ENCODE assay signal across 20 cellular contexts in the genomic region with DNA sequence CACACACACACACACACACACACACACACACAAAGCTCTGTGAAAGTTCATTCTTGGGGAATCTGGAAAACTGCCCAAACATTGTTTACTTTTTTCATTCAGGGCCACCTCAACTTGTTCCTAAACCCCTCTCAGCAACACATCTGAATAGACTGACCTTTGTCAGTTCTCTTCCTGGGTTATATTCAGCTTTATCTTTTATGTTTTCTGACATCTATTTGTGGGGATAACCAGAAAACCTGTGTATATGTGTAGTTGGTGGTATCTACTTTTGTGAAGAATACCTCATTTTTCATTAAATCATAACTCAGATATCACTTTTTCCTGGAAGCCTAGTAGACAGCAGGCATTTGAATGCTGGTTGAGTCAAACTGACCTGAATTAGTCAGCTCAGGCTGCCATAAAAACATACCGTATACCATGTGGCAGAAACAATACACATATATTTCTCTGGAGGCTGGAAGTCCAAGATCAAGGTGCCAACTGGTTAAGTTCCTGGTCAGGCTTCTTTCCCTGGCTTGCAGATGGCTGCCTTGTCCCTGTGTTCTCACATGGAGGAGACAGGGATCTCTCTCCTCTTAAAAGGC. TPM values are rescaled to one million over a fixed set of nuclear protein-coding genes. Genes with fewer than 3 reads are reported as not detected.
DNase-seq lines count a peak whose midpoint lies in the region; ATAC-seq lines count a peak whose summit lies in the region.
"Had no signal": no experiment of that assay in that cellular context is flagged by ENCODE, and none has a peak within 500 bp of the region (broad histone marks: within the 10 kb centered on the region; RNA-seq: fewer than 3 reads in every experiment).

No MANE protein-coding gene starts in this region.

- peak overlapping the region; percentile 64 for H3K27ac Mint-ChIP-seq in activated CD4-positive, alpha-beta T cell treated with anti-CD3 and anti-CD28 coated beads, Interleukin-2, amount 10 ng/mL, durations not matched to agents 24 days and 14 days
- H3K27ac Mint-ChIP-seq in activated T-cell treated with anti-CD3 and anti-CD28 coated beads, Interleukin-2, amount 50 U/mL, for 72 hours: peak overlapping the region; percentile 85
- no peak overlapping the region for H3K27ac Mint-ChIP-seq in effector memory CD8-positive, alpha-beta T cell
- H3K27ac Mint-ChIP-seq: nephron, type B pancreatic cell had no signal

- no peak overlapping the region for H3K4me3 Mint-ChIP-seq in activated CD4-positive, alpha-beta T cell treated with anti-CD3 and anti-CD28 coated beads, Interleukin-2, amount 10 ng/mL, durations not matched to agents 24 days and 14 days
- peak overlapping the region; percentile 40 to 77 for H3K4me3 Mint-ChIP-seq in activated T-cell treated with anti-CD3 and anti-CD28 coated beads, Interleukin-2, amount 50 U/mL, for 72 hours
- H3K4me3 Mint-ChIP-seq in effector memory CD8-positive, alpha-beta T cell: no peak overlapping the region
- H3K4me3 Mint-ChIP-seq: nephron, type B pancreatic cell had no signal

- peaks cover 62% of the 10 kb centered on the region for H3K36me3 Mint-ChIP-seq in activated CD4-positive, alpha-beta T cell treated with anti-CD3 and anti-CD28 coated beads, Interleukin-2, amount 10 ng/mL, durations not matched to agents 24 days and 14 days (ENCODE audit: low read depth)
- H3K36me3 Mint-ChIP-seq in activated T-cell treated with anti-CD3 and anti-CD28 coated beads, Interleukin-2, amount 50 U/mL, for 72 hours (ENCODE audit: insufficient read depth in 2 of 2): peaks cover 36 to 74% of the 10 kb centered on the region in 2 donors
- H3K36me3 Mint-ChIP-seq in effector memory CD8-positive, alpha-beta T cell (ENCODE audit: insufficient read depth): no peaks in the 10 kb centered on the region
- H3K36me3 Mint-ChIP-seq: type B pancreatic cell had no signal

- peak; percentile 71 to 80 for ATAC-seq in activated T-cell treated with anti-CD3 and anti-CD28 coated beads, Interleukin-2, amount 50 U/mL, for 72 hours (replicated peaks in 1 of 2)
- ATAC-seq in effector memory CD8-positive, alpha-beta T cell (replicated peaks): no peak
- no peak for ATAC-seq in HG02798 (IDR thresholded peaks at IDR 0.05; ENCODE audit: poor library complexity, unreplicated experiment)
- ATAC-seq: left lung, Panc1, pancreas had no signal

- DNase-seq in activated CD4-positive, alpha-beta T cell treated with anti-CD3 and anti-CD28 coated beads, Interleukin-2, amount 10 ng/mL, durations not matched to agents 24 days and 14 days: no peak
- DNase-seq in activated CD4-positive, alpha-beta T cell treated with anti-CD3 and anti-CD28 coated beads, Interleukin-2, amount 50 U/mL, for 1 hour: no peak
- peak; percentile 21 for DNase-seq in NCI-H1105 (lab: John Stamatoyannopoulos, UW)
- DNase-seq in activated T-cell treated with anti-CD3 and anti-CD28 coated beads, Interleukin-2, amount 50 U/mL, for 72 hours: no peak
- DNase-seq in iris pigment epithelial cell (ENCODE audit: low read depth): peak; percentile 66
- DNase-seq in A172 (ENCODE audit: low spot score): no peak
- DNase-seq in effector memory CD8-positive, alpha-beta T cell: no peak
- DNase-seq: activated CD4-positive, alpha-beta T cell treated with anti-CD3 and anti-CD28 coated beads, Interleukin-2, amount 50 U/mL, for 4 hours; Calu3; head of caudate nucleus; left lung; NCI-H1694 treated with DMSO at 0.1 percent for 48 hours; NCI-H2227 treated with DMSO at 0.1 percent for 48 hours; pancreas; spleen; stimulated activated CD4-positive, alpha-beta T cell treated with anti-CD3 and anti-CD28 coated beads, Interleukin-4, amount 100 ng/mL, for 4 hours had no signal

- intact Hi-C loops in activated CD4-positive, alpha-beta T cell treated with anti-CD3 and anti-CD28 coated beads, Interleukin-2, amount 10 ng/mL, durations not matched to agents 24 days and 14 days (cut with micrococcal nuclease): loop anchor here (5.0 to 10.0 kb wide), 2 partner anchors 41 to 1399 kb away; no protein-coding TSS in a partner anchor

- no peaks in the 10 kb centered on the region for H3K27me3 Mint-ChIP-seq in activated CD4-positive, alpha-beta T cell treated with anti-CD3 and anti-CD28 coated beads, Interleukin-2, amount 10 ng/mL, durations not matched to agents 24 days and 14 days
- H3K27me3 Mint-ChIP-seq in activated T-cell treated with anti-CD3 and anti-CD28 coated beads, Interleukin-2, amount 50 U/mL, for 72 hours (ENCODE audit: low read depth): no peaks in the 10 kb centered on the region
- no peaks in the 10 kb centered on the region for H3K27me3 Mint-ChIP-seq in effector memory CD8-positive, alpha-beta T cell
- H3K27me3 Mint-ChIP-seq: type B pancreatic cell had no signal

- peaks cover 54% of the 10 kb centered on the region for H3K4me1 Mint-ChIP-seq in activated CD4-positive, alpha-beta T cell treated with anti-CD3 and anti-CD28 coated beads, Interleukin-2, amount 10 ng/mL, durations not matched to agents 24 days and 14 days
- H3K4me1 Mint-ChIP-seq in activated T-cell treated with anti-CD3 and anti-CD28 coated beads, Interleukin-2, amount 50 U/mL, for 72 hours (ENCODE audit: low read depth): peaks cover 56% of the 10 kb centered on the region
- peaks cover 40 to 60% of the 10 kb centered on the region in 2 donors for H3K4me1 Mint-ChIP-seq in effector memory CD8-positive, alpha-beta T cell (ENCODE audit: low read depth in 2 of 2)
- H3K4me1 Mint-ChIP-seq: nephron had no signal

- H3K9me3 Mint-ChIP-seq in activated CD4-positive, alpha-beta T cell treated with anti-CD3 and anti-CD28 coated beads, Interleukin-2, amount 10 ng/mL, durations not matched to agents 24 days and 14 days: peaks cover 21% of the 10 kb centered on the region
- peaks cover 13 to 21% of the 10 kb centered on the region in 2 donors for H3K9me3 Mint-ChIP-seq in activated T-cell treated with anti-CD3 and anti-CD28 coated beads, Interleukin-2, amount 50 U/mL, for 72 hours
- peaks cover 0 to 7% of the 10 kb centered on the region in 2 donors for H3K9me3 Mint-ChIP-seq in effector memory CD8-positive, alpha-beta T cell

RNA-seq across cellular contexts. Expression of gene RNF144A, which starts 11.0 kb away (rescaled TPM):
- 22.1 and 23.0 TPM in 2 replicates for total RNA-seq in activated CD4-positive, alpha-beta T cell treated with anti-CD3 and anti-CD28 coated beads, Interleukin-2, amount 10 ng/mL, durations not matched to agents 24 days and 14 days
- 10 to 100 TPM; 52.1 to 73.9 TPM for total RNA-seq in activated T-cell treated with anti-CD3 and anti-CD28 coated beads, Interleukin-2, amount 50 U/mL, for 72 hours
- 11.4 and 12.3 TPM in 2 replicates for total RNA-seq in A172 (2014; rRNA removed; shearing (Covaris generic))

RNA-seq across cellular contexts. Expression of gene RSAD2, which starts 28.7 kb away (rescaled TPM):
- 2.0 and 2.4 TPM in 2 replicates for total RNA-seq in activated CD4-positive, alpha-beta T cell treated with anti-CD3 and anti-CD28 coated beads, Interleukin-2, amount 10 ng/mL, durations not matched to agents 24 days and 14 days
- total RNA-seq in activated T-cell treated with anti-CD3 and anti-CD28 coated beads, Interleukin-2, amount 50 U/mL, for 72 hours: 10 to 100 TPM in 1 of 2 donors, 1 to 10 TPM in 1; 5.4 to 17.8 TPM
- total RNA-seq in A172 (2014; rRNA removed; shearing (Covaris generic)): 2.8 and 3.5 TPM in 2 replicates

RNA-seq across cellular contexts. Expression of gene CMPK2, which starts 40.6 kb away (rescaled TPM):
- 6.4 and 6.9 TPM in 2 replicates for total RNA-seq in activated CD4-positive, alpha-beta T cell treated with anti-CD3 and anti-CD28 coated beads, Interleukin-2, amount 10 ng/mL, durations not matched to agents 24 days and 14 days
- total RNA-seq in activated T-cell treated with anti-CD3 and anti-CD28 coated beads, Interleukin-2, amount 50 U/mL, for 72 hours: 10 to 100 TPM in 1 of 2 donors, 1 to 10 TPM in 1; 5.7 to 10.6 TPM
- 11.4 and 12.7 TPM in 2 replicates for total RNA-seq in A172 (2014; rRNA removed; shearing (Covaris generic))

Comparison
In these comparisons a context has a peak if more than half of its experiments do, and no peak if none do; other contexts are left out.
1. DNase-seq: peak in NCI-H1105 (single experiment) and iris pigment epithelial cell (single experiment); none in activated CD4-positive, alpha-beta T cell treated with anti-CD3 and anti-CD28 coated beads, Interleukin-2, amount 10 ng/mL, durations not matched to agents 24 days and 14 days (single experiment), activated CD4-positive, alpha-beta T cell treated with anti-CD3 and anti-CD28 coated beads, Interleukin-2, amount 50 U/mL, for 1 hour (single experiment), activated T-cell treated with anti-CD3 and anti-CD28 coated beads, Interleukin-2, amount 50 U/mL, for 72 hours (0 of 2), A172 (single experiment) and effector memory CD8-positive, alpha-beta T cell (0 of 3).
2. H3K27ac Mint-ChIP-seq: peak in activated CD4-positive, alpha-beta T cell treated with anti-CD3 and anti-CD28 coated beads, Interleukin-2, amount 10 ng/mL, durations not matched to agents 24 days and 14 days (single experiment) and activated T-cell treated with anti-CD3 and anti-CD28 coated beads, Interleukin-2, amount 50 U/mL, for 72 hours (single experiment); none in effector memory CD8-positive, alpha-beta T cell (0 of 2).
3. H3K4me3 Mint-ChIP-seq: peak in activated T-cell treated with anti-CD3 and anti-CD28 coated beads, Interleukin-2, amount 50 U/mL, for 72 hours (2 of 2); none in activated CD4-positive, alpha-beta T cell treated with anti-CD3 and anti-CD28 coated beads, Interleukin-2, amount 10 ng/mL, durations not matched to agents 24 days and 14 days (single experiment) and effector memory CD8-positive, alpha-beta T cell (0 of 2).
4. ATAC-seq: peak in activated T-cell treated with anti-CD3 and anti-CD28 coated beads, Interleukin-2, amount 50 U/mL, for 72 hours (2 of 2); none in effector memory CD8-positive, alpha-beta T cell (single experiment) and HG02798 (single experiment).